ENCODE assay signal across 2 cellular contexts in genomic region chr1:204837440-204838084, GRCh38.
TF ChIP-seq lines count a peak whose summit lies in the region.

No MANE protein-coding gene starts in this region.

TF ChIP-seq in K562, 482 proteins besides CTCF, POLR2A, EP300 and RAD21 (continued from another document and continues in another):
- TF ChIP-seq ARID4B (CRISPR knock-in tag; IDR thresholded peaks at IDR 0.05) (0 out of 2 replicates have a peak, but pooled peaks have one; percentile 49), SMARCC2 (IDR thresholded peaks at IDR 0.05; ENCODE audit: low read depth) (no peak), ELF1 (tag; IDR thresholded peaks at IDR 0.05) (no peak), SIN3A (IDR thresholded peaks at IDR 0.05; ENCODE audit: borderline replicate concordance in 2 of 2, control insufficient read depth in 1 of 2, low read depth in 2 of 2, low read length in 2 of 2) (0 out of 4 replicates have a peak, but pooled peaks of 1 of the 2 experiments have one; percentile 5), TAF1 (IDR thresholded peaks at IDR 0.05; ENCODE audit: control insufficient read depth, extremely low read depth, insufficient read depth, low read length, severe bottlenecking) (no peak), HDAC8 (tag; IDR thresholded peaks at IDR 0.05) (no peak), PRPF4 (IDR thresholded peaks at IDR 0.05; ENCODE audit: insufficient read depth, low read depth, low read length, poor library complexity, severe bottlenecking) (no peak), MAFG (tag; conservative IDR thresholded peaks at IDR 0.05) (no peak), ZNF740 (CRISPR knock-in tag; IDR thresholded peaks at IDR 0.05) (no peak), ZNF740 (tag; IDR thresholded peaks at IDR 0.05) (no peak), ZNF644 (tag; IDR thresholded peaks at IDR 0.05; ENCODE audit: low read depth) (peak; percentile 68; the same call in 1 of the 2 replicates), ZBTB11 (CRISPR knock-in tag; IDR thresholded peaks at IDR 0.05) (0 out of 6 replicates have a peak, but pooled peaks of 1 of the 3 experiments have one; percentile 16), WHSC1 (IDR thresholded peaks at IDR 0.05; ENCODE audit: low read length) (no peak), SMAD4 (CRISPR knock-in tag; conservative IDR thresholded peaks at IDR 0.05) (0 out of 2 replicates have a peak, but pooled peaks have one; percentile 37), RCOR1 (IDR thresholded peaks at IDR 0.05; ENCODE audit: borderline replicate concordance in 1 of 2, low read depth in 2 of 2, low read length in 2 of 2) (peak in 1 of 2 experiments; percentile 80; a peak in 2 of 4 replicates), RBBP5 (IDR thresholded peaks at IDR 0.05; ENCODE audit: borderline replicate concordance, insufficient read depth, low read length, poor library complexity, severe bottlenecking) (no peak), TCF3 (CRISPR knock-in tag; IDR thresholded peaks at IDR 0.05) (no peak), CSDE1 (IDR thresholded peaks at IDR 0.05) (no peak), ZBTB1 (CRISPR knock-in tag; IDR thresholded peaks at IDR 0.05; ENCODE audit: borderline replicate concordance, low read depth) (no peak), ZNF165 (CRISPR knock-in tag; IDR thresholded peaks at IDR 0.05; ENCODE audit: borderline replicate concordance) (no peak)

TF ChIP-seq in HepG2, 621 proteins besides CTCF, POLR2A, EP300 and RAD21 (continued from another document):
- TF ChIP-seq RERE (CRISPR knock-in tag; IDR thresholded peaks at IDR 0.05; ENCODE audit: low read depth) (no peak), PHB2 (IDR thresholded peaks at IDR 0.05; ENCODE audit: partially characterized antibody) (no peak), ZBTB49 (CRISPR knock-in tag; IDR thresholded peaks at IDR 0.05; ENCODE audit: borderline replicate concordance) (0 out of 2 replicates have a peak, but pooled peaks have one; percentile 33), IKZF5 (CRISPR knock-in tag; IDR thresholded peaks at IDR 0.05) (no peak), ZNF557 (CRISPR knock-in tag; IDR thresholded peaks at IDR 0.05) (0 out of 2 replicates have a peak, but pooled peaks have one; percentile 57), ZBTB26 (CRISPR knock-in tag; IDR thresholded peaks at IDR 0.05; ENCODE audit: borderline replicate concordance) (0 out of 2 replicates have a peak, but pooled peaks have one; percentile 43), ZNF574 (CRISPR knock-in tag; IDR thresholded peaks at IDR 0.05) (0 out of 2 replicates have a peak, but pooled peaks have one; percentile 43), UBTF (CRISPR knock-in tag; IDR thresholded peaks at IDR 0.05) (no peak), KLF11 (CRISPR knock-in tag; IDR thresholded peaks at IDR 0.05) (0 out of 2 replicates have a peak, but pooled peaks have one; percentile 54), ZNF597 (CRISPR knock-in tag; IDR thresholded peaks at IDR 0.05) (no peak), ZNF256 (CRISPR knock-in tag; conservative IDR thresholded peaks at IDR 0.05) (0 out of 2 replicates have a peak, but pooled peaks have one; percentile 37), CERS6 (CRISPR knock-in tag; IDR thresholded peaks at IDR 0.05) (no peak), ZNF335 (CRISPR knock-in tag; IDR thresholded peaks at IDR 0.05) (peak; percentile 44; the same call in 1 of the 2 replicates), ZNF138 (CRISPR knock-in tag; IDR thresholded peaks at IDR 0.05; ENCODE audit: low read depth) (0 out of 2 replicates have a peak, but pooled peaks have one; percentile 33), ZNF747 (CRISPR knock-in tag; IDR thresholded peaks at IDR 0.05; ENCODE audit: borderline replicate concordance) (0 out of 2 replicates have a peak, but pooled peaks have one; percentile 23), ZNF18 (CRISPR knock-in tag; IDR thresholded peaks at IDR 0.05; ENCODE audit: insufficient replicate concordance) (peak; percentile 36), ZNF891 (CRISPR knock-in tag; IDR thresholded peaks at IDR 0.05) (no peak), ELF4 (CRISPR knock-in tag; IDR thresholded peaks at IDR 0.05; ENCODE audit: borderline replicate concordance) (no peak)
